ENCODE assay signal across 1 cellular context in the genomic region with DNA sequence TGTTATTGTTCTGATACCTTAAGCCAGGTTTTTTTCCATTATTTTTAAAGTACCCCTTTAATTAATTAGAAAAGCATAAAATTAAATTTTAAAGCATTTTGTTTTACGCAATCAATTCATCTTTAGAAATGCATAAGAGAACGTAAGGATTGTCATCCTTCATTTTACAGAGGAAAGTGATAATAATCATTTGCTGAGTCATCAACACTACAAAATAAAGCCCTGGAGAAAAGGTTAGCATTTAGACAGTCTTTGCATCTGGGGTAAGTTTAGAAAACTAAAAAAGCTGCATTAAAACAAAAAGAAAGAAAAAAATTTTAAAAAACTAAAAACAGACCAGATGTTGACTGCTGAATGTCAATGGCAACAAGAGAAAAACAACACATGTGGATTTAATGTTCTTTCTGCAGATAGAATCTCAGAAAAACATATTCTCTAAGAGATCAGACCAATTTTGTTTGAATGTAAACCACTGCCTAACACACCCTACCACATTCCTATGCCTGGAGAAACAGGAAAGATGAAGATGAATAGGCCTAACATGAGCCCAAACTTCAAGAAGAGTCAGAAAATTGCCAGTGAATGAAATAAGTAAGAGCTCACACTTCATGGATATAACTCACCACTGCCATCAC.
TF ChIP-seq lines count a peak whose summit lies in the region.

No MANE protein-coding gene starts in this region.

TF ChIP-seq in SK-N-SH treated with all-trans-retinoic acid at 6 μM for 48 hours, 23 proteins besides CTCF, POLR2A, EP300 and RAD21 (continued from another document):
- TF ChIP-seq, protein P1, sequence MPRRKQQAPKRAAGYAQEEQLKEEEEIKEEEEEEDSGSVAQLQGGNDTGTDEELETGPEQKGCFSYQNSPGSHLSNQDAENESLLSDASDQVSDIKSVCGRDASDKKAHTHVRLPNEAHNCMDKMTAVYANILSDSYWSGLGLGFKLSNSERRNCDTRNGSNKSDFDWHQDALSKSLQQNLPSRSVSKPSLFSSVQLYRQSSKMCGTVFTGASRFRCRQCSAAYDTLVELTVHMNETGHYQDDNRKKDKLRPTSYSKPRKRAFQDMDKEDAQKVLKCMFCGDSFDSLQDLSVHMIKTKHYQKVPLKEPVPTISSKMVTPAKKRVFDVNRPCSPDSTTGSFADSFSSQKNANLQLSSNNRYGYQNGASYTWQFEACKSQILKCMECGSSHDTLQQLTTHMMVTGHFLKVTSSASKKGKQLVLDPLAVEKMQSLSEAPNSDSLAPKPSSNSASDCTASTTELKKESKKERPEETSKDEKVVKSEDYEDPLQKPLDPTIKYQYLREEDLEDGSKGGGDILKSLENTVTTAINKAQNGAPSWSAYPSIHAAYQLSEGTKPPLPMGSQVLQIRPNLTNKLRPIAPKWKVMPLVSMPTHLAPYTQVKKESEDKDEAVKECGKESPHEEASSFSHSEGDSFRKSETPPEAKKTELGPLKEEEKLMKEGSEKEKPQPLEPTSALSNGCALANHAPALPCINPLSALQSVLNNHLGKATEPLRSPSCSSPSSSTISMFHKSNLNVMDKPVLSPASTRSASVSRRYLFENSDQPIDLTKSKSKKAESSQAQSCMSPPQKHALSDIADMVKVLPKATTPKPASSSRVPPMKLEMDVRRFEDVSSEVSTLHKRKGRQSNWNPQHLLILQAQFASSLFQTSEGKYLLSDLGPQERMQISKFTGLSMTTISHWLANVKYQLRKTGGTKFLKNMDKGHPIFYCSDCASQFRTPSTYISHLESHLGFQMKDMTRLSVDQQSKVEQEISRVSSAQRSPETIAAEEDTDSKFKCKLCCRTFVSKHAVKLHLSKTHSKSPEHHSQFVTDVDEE (CRISPR knock-in tag; IDR thresholded peaks at IDR 0.05): no peak
- TF ChIP-seq ZNF565 (CRISPR knock-in tag; conservative IDR thresholded peaks at IDR 0.05; ENCODE audit: low read depth): no peak
